13 cellular contexts compared by ENCODE assay signal in the genomic region with DNA sequence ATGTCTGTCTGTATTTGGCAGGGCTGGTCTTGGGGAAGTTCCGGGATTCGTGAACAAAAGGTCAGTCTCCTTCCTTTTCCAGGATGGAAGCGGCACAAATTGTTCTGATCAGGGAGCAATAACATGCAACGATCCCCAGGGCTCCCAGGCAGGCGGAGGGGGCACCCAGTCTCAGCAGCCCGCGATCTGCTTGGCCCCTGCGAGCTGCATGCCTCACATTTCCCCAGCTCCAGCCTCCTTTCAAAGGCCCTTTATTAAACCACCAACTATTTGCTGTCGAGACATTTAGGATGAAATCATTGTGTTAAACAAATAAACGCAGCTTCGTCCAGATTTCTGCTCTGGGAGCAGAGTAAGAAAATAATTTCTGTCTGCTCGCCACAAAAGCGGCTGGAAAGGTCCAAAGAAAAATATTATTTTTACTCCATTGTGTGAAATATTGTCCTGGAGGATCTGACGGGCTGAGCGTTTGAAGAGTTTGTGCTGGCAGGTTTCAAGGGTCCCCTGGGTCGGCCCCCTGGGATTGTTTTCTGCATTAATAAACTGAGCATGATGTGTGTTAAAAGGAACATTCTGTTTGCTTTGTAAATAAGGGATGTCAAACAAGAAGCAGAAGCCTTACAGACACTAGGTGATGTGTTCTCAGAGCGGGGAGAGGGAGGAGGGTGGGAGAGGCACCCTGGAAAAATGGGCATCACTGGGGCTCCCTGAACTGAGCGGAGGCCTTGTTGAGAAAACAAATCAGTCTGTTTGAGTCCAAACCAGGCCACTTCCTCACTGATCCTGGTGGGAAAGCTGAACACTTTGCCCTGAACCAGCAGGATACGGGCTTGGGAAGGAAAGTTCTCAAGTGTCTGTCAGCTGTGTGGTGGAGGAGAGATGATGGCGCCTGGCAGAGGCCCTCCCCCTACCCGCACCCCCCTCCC.
DNase-seq lines count a peak whose midpoint lies in the region; ATAC-seq and TF ChIP-seq lines count a peak whose summit lies in the region.
"Had no signal": no experiment of that assay in that cellular context is flagged by ENCODE, and none has a peak within 500 bp of the region (broad histone marks: within the 10 kb centered on the region; RNA-seq: fewer than 3 reads in every experiment).

No MANE protein-coding gene starts in this region.

- peaks cover 17% of the 10 kb centered on the region for H3F3A ChIP-seq in SK-N-SH (replicated peaks; ENCODE audit: insufficient read depth)

- CTCF ChIA-PET in mammary epithelial cell (lab: Charles Lee; ENCODE audit: low non-redundant PET): no interaction called here
- CTCF ChIA-PET in SK-N-SH (lab: Yijun Ruan, JAX): no interaction called here
- CTCF ChIA-PET in RWPE1 (lab: Yijun Ruan, JAX): interaction anchor here (0.7 kb wide), 1 partner anchor 133 kb away, joined by 4 read pairs; no protein-coding TSS in a partner anchor

- no peak overlapping the region for H3K4me3 ChIP-seq in breast epithelium
- no peak overlapping the region for H3K4me3 ChIP-seq in mammary epithelial cell (replicated peaks in 1 of 3; ENCODE audit: insufficient read depth in 1 of 3, low read depth in 2 of 3, low read length in 3 of 3)
- no peak overlapping the region for H3K4me3 ChIP-seq in SK-N-SH (ENCODE audit: low read depth in 2 of 2, low read length in 1 of 2)
- H3K4me3 ChIP-seq: lung had no signal

- no peaks in the 10 kb centered on the region for H3K36me3 Mint-ChIP-seq in type B pancreatic cell

- dilution Hi-C loops in mammary epithelial cell (cut with HindIII; ENCODE audit: low sequenced_read_pairs): no loop called here

- peaks cover 25% of the 10 kb centered on the region for H3K4me1 Mint-ChIP-seq in type B pancreatic cell (ENCODE audit: unreplicated experiment)
- H3K4me1 Mint-ChIP-seq: B cell had no signal

- no peaks in the 10 kb centered on the region for H3K9me2 ChIP-seq in SK-N-SH

- in situ Hi-C loops in mammary epithelial cell (cut with MboI; ENCODE audit: low sequenced_read_pairs in 2 of 2): no loop called here

- BruUV-seq in mammary epithelial cell (replicated peaks; lab: Mats Ljungman, UMichigan): no TSS peak

- H4K20me1 ChIP-seq in mammary epithelial cell (ENCODE audit: insufficient read depth, low read length): no peaks in the 10 kb centered on the region
- no peaks in the 10 kb centered on the region for H4K20me1 ChIP-seq in SK-N-SH (ENCODE audit: insufficient read depth)

- WGBS in mammary epithelial cell (ENCODE audit: low coverage, missing lambda C conversion rate): 74% methylated on average over 18 of the region's 21 CpGs
- 74% methylated on average over 20 of the region's 21 CpGs for WGBS in SK-N-SH (ENCODE audit: low lambda C conversion rate)

- TF ChIP-seq CTCF in breast epithelium (IDR thresholded peaks at IDR 0.05): no peak
- no peak for TF ChIP-seq CTCF in mammary epithelial cell (conservative IDR thresholded peaks at IDR 0.05 in 1 of 2, IDR thresholded peaks at IDR 0.05 in 1 of 2; ENCODE audit: extremely low read depth in 1 of 2, insufficient read depth in 1 of 2, low read depth in 1 of 2, low read length in 2 of 2)
- TF ChIP-seq CTCF in SK-N-SH (IDR thresholded peaks at IDR 0.05): no peak
- TF ChIP-seq CTCF in type B pancreatic cell (conservative IDR thresholded peaks at IDR 0.05): no peak
- TF ChIP-seq CTCF in RWPE1 (conservative IDR thresholded peaks at IDR 0.05; ENCODE audit: low read depth): no peak

- TF ChIP-seq RAD21 in SK-N-SH (IDR thresholded peaks at IDR 0.05; ENCODE audit: low read length): no peak

- no peak overlapping the region for H2AFZ ChIP-seq in mammary epithelial cell (ENCODE audit: low read depth, low read length)
- peak overlapping the region; percentile 45; the same call in 1 of the 2 replicates for H2AFZ ChIP-seq in SK-N-SH (ENCODE audit: low read depth)

- intact Hi-C loops in breast epithelium (cut with DNase I; ENCODE audit: low total_unique reads): no loop called here
- intact Hi-C loops in mammary epithelial cell (cut with micrococcal nuclease): no loop called here

- no peak for TF ChIP-seq POLR2A in breast epithelium (IDR thresholded peaks at IDR 0.05)

- peaks cover 0 to 4% of the 10 kb centered on the region in 2 donors for H3K27me3 ChIP-seq in breast epithelium
- no peaks in the 10 kb centered on the region for H3K27me3 ChIP-seq in mammary epithelial cell (ENCODE audit: insufficient read depth, low read length)
- H3K27me3 ChIP-seq in SK-N-SH (ENCODE audit: insufficient read depth): no peaks in the 10 kb centered on the region

- H3K27ac ChIP-seq in breast epithelium (peak overlapping the region; percentile 13 to 38), mammary epithelial cell (ENCODE audit: insufficient read depth, low read depth, low read length) (no peak overlapping the region), SK-N-SH (ENCODE audit: low read depth in 2 of 2, low read length in 1 of 2) (peak overlapping the region in 1 of 2 experiments; percentile 75; a peak in 2 of 4 replicates), RWPE1 (no peak overlapping the region)

- H3K9me3 ChIP-seq in breast epithelium (no peaks in the 10 kb centered on the region), mammary epithelial cell (replicated peaks; ENCODE audit: insufficient read depth, low read length) (no peaks in the 10 kb centered on the region), SK-N-SH (no peaks in the 10 kb centered on the region)

- DNase-seq in breast epithelium (ENCODE audit: low spot score in 2 of 2) (no peak), mammary epithelial cell (no peak), SK-N-SH (no peak), glomerular visceral epithelial cell (ENCODE audit: extremely low spot score) (peak; percentile 19), type B pancreatic cell (ENCODE audit: extremely low spot score, unreplicated experiment) (no peak), HuH-7 (ENCODE audit: low spot score) (no peak), RWPE1 (ENCODE audit: low spot score) (no peak), left lobe of liver (ENCODE audit: low spot score) (no peak)
- DNase-seq: NCI-H187; stimulated activated CD8-positive, alpha-beta memory T cell treated with anti-CD3 and anti-CD28 coated beads, Interleukin-4, amount 100 ng/mL, for 48 hours had no signal

- POLR2A ChIA-PET in SK-N-SH (lab: Yijun Ruan, JAX) (no interaction called here), RWPE1 (lab: Yijun Ruan, JAX; ENCODE audit: low non-redundant PET) (no interaction called here)

- no peak for ATAC-seq in left lobe of liver
- ATAC-seq: activated naive CD4-positive, alpha-beta T cell treated with anti-CD3 and anti-CD28 coated beads, Interleukin-2, amount 50 U/mL, for 72 hours had no signal

- H3K4me3 Mint-ChIP-seq in type B pancreatic cell: peak overlapping the region; percentile 1
- H3K4me3 Mint-ChIP-seq: B cell had no signal

- no peaks in the 10 kb centered on the region for H3K9me3 Mint-ChIP-seq in type B pancreatic cell
- H3K9me3 Mint-ChIP-seq: activated naive CD4-positive, alpha-beta T cell treated with anti-CD3 and anti-CD28 coated beads, Interleukin-2, amount 50 U/mL, for 72 hours had no signal

- H3K4me2 ChIP-seq in mammary epithelial cell (ENCODE audit: insufficient read depth, low read depth, low read length): no peak overlapping the region
- H3K4me2 ChIP-seq in SK-N-SH: peak overlapping the region; percentile 26

- H3K36me3 ChIP-seq in breast epithelium (no peaks in the 10 kb centered on the region), mammary epithelial cell (ENCODE audit: insufficient read depth, low read length) (no peaks in the 10 kb centered on the region), SK-N-SH (replicated peaks in 1 of 2; ENCODE audit: control insufficient read depth in 1 of 2, insufficient read depth in 2 of 2, low read length in 1 of 2) (no peaks in the 10 kb centered on the region)

- no peak overlapping the region for H3K9ac ChIP-seq in mammary epithelial cell (ENCODE audit: insufficient read depth, low read length)
- peak overlapping the region; percentile 33; the same call in 1 of the 2 replicates for H3K9ac ChIP-seq in SK-N-SH

- peaks cover 67% of the 10 kb centered on the region for H3K27me3 Mint-ChIP-seq in type B pancreatic cell

- H3K27ac Mint-ChIP-seq in type B pancreatic cell: peak overlapping the region; percentile 12
- H3K27ac Mint-ChIP-seq: activated naive CD4-positive, alpha-beta T cell treated with anti-CD3 and anti-CD28 coated beads, Interleukin-2, amount 50 U/mL, for 72 hours; B cell had no signal

- H3K4me1 ChIP-seq in breast epithelium (no peaks in the 10 kb centered on the region), mammary epithelial cell (ENCODE audit: insufficient read depth, low read length) (no peaks in the 10 kb centered on the region), SK-N-SH (ENCODE audit: control insufficient read depth in 1 of 2, insufficient read depth in 2 of 2, low read depth in 1 of 2, low read length in 1 of 2) (peaks cover 0 to 14% of the 10 kb centered on the region in 2 experiments; a peak in 2 of 4 replicates)

- TF ChIP-seq EP300 in SK-N-SH (IDR thresholded peaks at IDR 0.05; ENCODE audit: borderline replicate concordance in 1 of 2, low read depth in 1 of 2, low read length in 1 of 2): no peak

- no peaks in the 10 kb centered on the region for H3K79me2 ChIP-seq in mammary epithelial cell (ENCODE audit: insufficient read depth, low read length)
- H3K79me2 ChIP-seq in SK-N-SH (ENCODE audit: insufficient read depth): no peaks in the 10 kb centered on the region

TF ChIP-seq in SK-N-SH, 30 proteins besides CTCF, POLR2A, EP300 and RAD21 (continues in another document):
- TF ChIP-seq FOXM1 (IDR thresholded peaks at IDR 0.05; ENCODE audit: low read depth): no peak
- TF ChIP-seq, protein P1, sequence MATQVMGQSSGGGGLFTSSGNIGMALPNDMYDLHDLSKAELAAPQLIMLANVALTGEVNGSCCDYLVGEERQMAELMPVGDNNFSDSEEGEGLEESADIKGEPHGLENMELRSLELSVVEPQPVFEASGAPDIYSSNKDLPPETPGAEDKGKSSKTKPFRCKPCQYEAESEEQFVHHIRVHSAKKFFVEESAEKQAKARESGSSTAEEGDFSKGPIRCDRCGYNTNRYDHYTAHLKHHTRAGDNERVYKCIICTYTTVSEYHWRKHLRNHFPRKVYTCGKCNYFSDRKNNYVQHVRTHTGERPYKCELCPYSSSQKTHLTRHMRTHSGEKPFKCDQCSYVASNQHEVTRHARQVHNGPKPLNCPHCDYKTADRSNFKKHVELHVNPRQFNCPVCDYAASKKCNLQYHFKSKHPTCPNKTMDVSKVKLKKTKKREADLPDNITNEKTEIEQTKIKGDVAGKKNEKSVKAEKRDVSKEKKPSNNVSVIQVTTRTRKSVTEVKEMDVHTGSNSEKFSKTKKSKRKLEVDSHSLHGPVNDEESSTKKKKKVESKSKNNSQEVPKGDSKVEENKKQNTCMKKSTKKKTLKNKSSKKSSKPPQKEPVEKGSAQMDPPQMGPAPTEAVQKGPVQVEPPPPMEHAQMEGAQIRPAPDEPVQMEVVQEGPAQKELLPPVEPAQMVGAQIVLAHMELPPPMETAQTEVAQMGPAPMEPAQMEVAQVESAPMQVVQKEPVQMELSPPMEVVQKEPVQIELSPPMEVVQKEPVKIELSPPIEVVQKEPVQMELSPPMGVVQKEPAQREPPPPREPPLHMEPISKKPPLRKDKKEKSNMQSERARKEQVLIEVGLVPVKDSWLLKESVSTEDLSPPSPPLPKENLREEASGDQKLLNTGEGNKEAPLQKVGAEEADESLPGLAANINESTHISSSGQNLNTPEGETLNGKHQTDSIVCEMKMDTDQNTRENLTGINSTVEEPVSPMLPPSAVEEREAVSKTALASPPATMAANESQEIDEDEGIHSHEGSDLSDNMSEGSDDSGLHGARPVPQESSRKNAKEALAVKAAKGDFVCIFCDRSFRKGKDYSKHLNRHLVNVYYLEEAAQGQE (IDR thresholded peaks at IDR 0.05; ENCODE audit: low read depth, low read length): no peak

Comparison
In these comparisons a context has a peak if more than half of its experiments do, and no peak if none do; other contexts are left out.
1. H3K27ac ChIP-seq: peak in breast epithelium (2 of 2); none in mammary epithelial cell (single experiment) and RWPE1 (single experiment).